15 cellular contexts compared by ENCODE assay signal in the genomic region with DNA sequence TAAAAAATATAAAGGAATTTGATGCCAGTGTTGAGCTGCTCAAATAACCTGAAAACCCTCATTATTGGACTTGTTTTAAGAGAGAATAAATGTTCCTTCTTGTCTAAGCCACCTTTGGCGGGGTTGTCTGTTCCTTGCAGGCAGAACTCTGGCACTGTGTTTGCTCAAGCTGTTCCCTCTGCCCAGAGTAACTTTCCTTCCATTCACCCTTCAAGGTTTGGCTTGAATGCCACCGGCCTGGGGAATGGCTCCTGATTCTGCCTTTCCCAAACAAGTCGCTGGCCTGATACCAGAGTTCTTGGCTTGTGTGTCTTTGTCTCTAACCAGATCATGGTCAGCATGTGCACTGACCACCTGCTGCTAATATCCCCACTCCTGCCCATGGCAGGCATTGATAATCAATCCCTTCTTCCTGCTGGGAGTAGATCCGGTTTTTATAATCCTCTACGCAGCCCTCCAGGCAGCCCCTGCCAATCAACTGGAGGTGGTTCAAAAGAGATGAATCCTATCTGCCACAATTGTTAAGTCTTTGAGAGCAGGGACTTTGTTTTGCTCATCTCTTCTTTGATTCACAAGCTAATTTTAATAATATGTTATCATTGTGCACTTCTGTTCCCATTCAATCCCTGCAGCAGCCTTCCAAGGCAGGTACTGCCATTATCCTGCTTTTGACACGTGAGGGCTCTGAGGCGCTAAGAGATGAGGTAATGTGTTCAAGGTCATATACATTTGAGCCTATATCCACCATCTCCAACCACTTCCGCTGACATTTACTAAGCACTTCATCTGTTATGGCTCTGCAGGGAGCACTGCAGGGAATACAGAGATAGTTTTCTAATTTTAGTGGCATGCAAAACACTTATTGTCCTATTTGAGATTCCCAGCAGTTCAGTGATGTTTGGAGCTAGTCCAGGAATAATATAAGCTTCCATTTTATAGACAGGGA. TPM values are rescaled to one million over a fixed set of nuclear protein-coding genes. Genes with fewer than 3 reads are reported as not detected.
A peak's percentile ranks its signal among the peaks of the same experiment; 100 is the strongest.
DNase-seq lines count a peak whose midpoint lies in the region; ATAC-seq, FAIRE-seq and TF ChIP-seq lines count a peak whose summit lies in the region.
"Had no signal": no experiment of that assay in that cellular context is flagged by ENCODE, and none has a peak within 500 bp of the region (broad histone marks: within the 10 kb centered on the region; RNA-seq: fewer than 3 reads in every experiment).

No MANE protein-coding gene starts in this region.

- no peaks in the 10 kb centered on the region for H3F3A ChIP-seq in Loucy (ENCODE audit: low read depth)

- H3K36me3 ChIP-seq in Loucy (ENCODE audit: insufficient read depth, low read length) (no peaks in the 10 kb centered on the region), astrocyte (ENCODE audit: insufficient read depth, low read length) (no peaks in the 10 kb centered on the region), lower lobe of right lung (no peaks in the 10 kb centered on the region), testis (ENCODE audit: low read depth, missing control alignments) (no peaks in the 10 kb centered on the region)

- H3K27me3 ChIP-seq in Loucy (ENCODE audit: insufficient read depth, low read length, poor library complexity, severe bottlenecking) = no peaks in the 10 kb centered on the region
- H3K27me3 ChIP-seq in astrocyte (ENCODE audit: insufficient read depth, low read length) = peaks cover 8% of the 10 kb centered on the region
- H3K27me3 ChIP-seq in lower lobe of right lung (ENCODE audit: low read depth) = no peaks in the 10 kb centered on the region
- no peaks in the 10 kb centered on the region for H3K27me3 ChIP-seq in testis

- H3K9me3 ChIP-seq in Loucy (ENCODE audit: insufficient read depth, low read depth, low read length) = no peaks in the 10 kb centered on the region
- H3K9me3 ChIP-seq in astrocyte (ENCODE audit: insufficient read depth, low read depth, low read length) = no peaks in the 10 kb centered on the region
- no peaks in the 10 kb centered on the region for H3K9me3 ChIP-seq in lower lobe of right lung
- H3K9me3 ChIP-seq in testis = no peaks in the 10 kb centered on the region

- intact Hi-C loops in lower lobe of right lung (cut with DNase I) = no loop called here
- intact Hi-C loops in testis (cut with DNase I; ENCODE audit: low total_unique reads) = no loop called here

- H3K4me1 ChIP-seq in Loucy (ENCODE audit: insufficient read depth, low read length, poor library complexity, severe bottlenecking) (peaks cover 15% of the 10 kb centered on the region), astrocyte (ENCODE audit: insufficient read depth, low read length) (no peaks in the 10 kb centered on the region), lower lobe of right lung (peaks cover 19% of the 10 kb centered on the region), testis (no peaks in the 10 kb centered on the region)

- H3K27me3 Mint-ChIP-seq in astrocyte (ENCODE audit: low read depth, unreplicated experiment) = peaks cover 15% of the 10 kb centered on the region

- H3K4me1 Mint-ChIP-seq in astrocyte (ENCODE audit: low read depth, unreplicated experiment) = peaks cover 4% of the 10 kb centered on the region
- H3K4me1 Mint-ChIP-seq: IgD-negative memory B cell had no signal

- H3K9ac ChIP-seq in Loucy (ENCODE audit: low read depth, low read length, poor library complexity, severe bottlenecking) = peak overlapping the region; percentile 49
- no peak overlapping the region for H3K9ac ChIP-seq in astrocyte (ENCODE audit: low read length)

- FAIRE-seq in astrocyte (lab: Jason Lieb, UNC) = no peak
- FAIRE-seq: bronchial epithelial cell had no signal

- no peak overlapping the region for H3K27ac ChIP-seq in astrocyte (ENCODE audit: low read depth, low read length)
- H3K27ac ChIP-seq in lower lobe of right lung = peak overlapping the region; percentile 72
- H3K27ac ChIP-seq in testis = no peak overlapping the region
- H3K27ac ChIP-seq: C4-2B, VCaP had no signal

- no peak for TF ChIP-seq POLR2A in testis (IDR thresholded peaks at IDR 0.05)

- no peak overlapping the region for H3K4me3 Mint-ChIP-seq in astrocyte (ENCODE audit: unreplicated experiment)
- H3K4me3 Mint-ChIP-seq: IgD-negative memory B cell had no signal

- 58 to 67% methylated on average over 8 of the region's 8 CpGs for WGBS in testis, 2 donors

- ATAC-seq in lower lobe of right lung (no peak), HG03139 (IDR thresholded peaks at IDR 0.05; ENCODE audit: unreplicated experiment) (no peak), HG02938 (IDR thresholded peaks at IDR 0.05; ENCODE audit: unreplicated experiment) (no peak), HG02610 (IDR thresholded peaks at IDR 0.05; ENCODE audit: unreplicated experiment) (no peak)

- no peaks in the 10 kb centered on the region for H4K20me1 ChIP-seq in Loucy (ENCODE audit: insufficient read depth, low read length, poor library complexity, severe bottlenecking)
- no peaks in the 10 kb centered on the region for H4K20me1 ChIP-seq in astrocyte (ENCODE audit: insufficient read depth, low read length)

- TF ChIP-seq CTCF in Loucy (conservative IDR thresholded peaks at IDR 0.05; ENCODE audit: low read length) (no peak), astrocyte (IDR thresholded peaks at IDR 0.05; ENCODE audit: insufficient read depth, low read depth, low read length) (no peak), lower lobe of right lung (IDR thresholded peaks at IDR 0.05) (no peak), testis (IDR thresholded peaks at IDR 0.05) (no peak)

- DNase-seq in DMS153 treated with DMSO at 0.1 percent for 48 hours (lab: John Stamatoyannopoulos, UW; ENCODE audit: unreplicated experiment) (peak; percentile 51), astrocyte (ENCODE audit: low read depth) (no peak), lower lobe of right lung (no peak), testis (no peak)
- DNase-seq: NCI-H1105; stimulated activated CD4-positive, alpha-beta T cell treated with anti-CD3 and anti-CD28 coated beads, Interleukin-4, amount 100 ng/mL, for 24 hours had no signal

- peak overlapping the region; percentile 61 for H3K4me2 ChIP-seq in Loucy (ENCODE audit: low read depth, low read length, poor library complexity, severe bottlenecking)
- H3K4me2 ChIP-seq in astrocyte (ENCODE audit: low read length) = peak overlapping the region; percentile 23

- peaks cover 4% of the 10 kb centered on the region for H3K9me3 Mint-ChIP-seq in astrocyte (ENCODE audit: unreplicated experiment)
- H3K9me3 Mint-ChIP-seq: IgD-negative memory B cell had no signal

- H2AFZ ChIP-seq in Loucy (ENCODE audit: low read length) (peak overlapping the region; percentile 61), astrocyte (ENCODE audit: low read depth, low read length) (peak overlapping the region; percentile 69)

- no peaks in the 10 kb centered on the region for H3K9me2 ChIP-seq in Loucy (replicated peaks; ENCODE audit: low read depth, low read length)

- no peaks in the 10 kb centered on the region for H3K36me3 Mint-ChIP-seq in astrocyte (ENCODE audit: low read depth, unreplicated experiment)
- H3K36me3 Mint-ChIP-seq: IgD-negative memory B cell had no signal

- no peak overlapping the region for H3K27ac Mint-ChIP-seq in astrocyte (ENCODE audit: unreplicated experiment)
- H3K27ac Mint-ChIP-seq: IgD-negative memory B cell had no signal

- H3K4me3 ChIP-seq in Loucy (ENCODE audit: low read length, poor library complexity, severe bottlenecking) (peak overlapping the region; percentile 39), astrocyte (ENCODE audit: insufficient read depth, low read depth, low read length) (no peak overlapping the region), lower lobe of right lung (no peak overlapping the region), testis (no peak overlapping the region)

- no peaks in the 10 kb centered on the region for H3K79me2 ChIP-seq in Loucy (ENCODE audit: insufficient read depth, low read length)
- H3K79me2 ChIP-seq in astrocyte (ENCODE audit: insufficient read depth, low read length) = no peaks in the 10 kb centered on the region

RNA-seq across cellular contexts. Expression of gene CCM2L, which starts 3.1 kb away (rescaled TPM):
- 0.11 TPM in 1 of 2 replicates, not detected in the other for total RNA-seq in astrocyte
- total RNA-seq in lower lobe of right lung = 18.8 TPM
- total RNA-seq in testis = 1 to 10 TPM; 2.7 to 3.0 TPM
- 3.5 TPM for polyA plus RNA-seq in testis (ENCODE audit: insufficient read depth, low read depth, low replicate concordance)
- total RNA-seq: bronchial epithelial cell had no signal
- polyA plus RNA-seq: IgD-negative memory B cell had no signal

RNA-seq across cellular contexts. Expression of gene XKR7, which starts 39.2 kb away (rescaled TPM):
- total RNA-seq in astrocyte = 0.36 and 0.48 TPM in 2 replicates
- total RNA-seq in lower lobe of right lung = 0.06 TPM
- total RNA-seq in testis = under 1 TPM; 0.25 to 0.39 TPM
- polyA plus RNA-seq in testis (ENCODE audit: insufficient read depth, low read depth, low replicate concordance) = 0.96 TPM
- total RNA-seq: bronchial epithelial cell, glomerular endothelial cell had no signal
- polyA plus RNA-seq: IgD-negative memory B cell had no signal

RNA-seq across cellular contexts. Expression of gene HCK, which starts 44.9 kb away (rescaled TPM):
- 0.34 and 0.53 TPM in 2 replicates for total RNA-seq in astrocyte
- 99.9 TPM for total RNA-seq in lower lobe of right lung
- 1 to 10 TPM; 1.3 to 4.5 TPM for total RNA-seq in testis
- 8.9 TPM for polyA plus RNA-seq in testis (ENCODE audit: insufficient read depth, low read depth, low replicate concordance)
- total RNA-seq: glomerular endothelial cell had no signal

RNA-seq across cellular contexts. Expression of gene PDRG1, which starts 55.3 kb away (rescaled TPM):
- total RNA-seq in astrocyte = 16.2 and 20.6 TPM in 2 replicates
- total RNA-seq in lower lobe of right lung = 9.4 TPM
- total RNA-seq in testis = 10 to 100 TPM; 27.0 to 37.5 TPM
- polyA plus RNA-seq in testis (ENCODE audit: insufficient read depth, low read depth, low replicate concordance) = 70.1 TPM

Comparison
In these comparisons a context has a peak if more than half of its experiments do, and no peak if none do; other contexts are left out.
1. RNA of gene HCK, which starts 44.9 kb away (total RNA-seq): 99.9 TPM in lower lobe of right lung (single experiment); 1.3 to 4.5 TPM in testis and 0.34 to 0.53 TPM in astrocyte; every median in the first group is over 10 times any median in the second.